Comparison of ENCODE assay signal across 22 cellular contexts in the genomic region with DNA sequence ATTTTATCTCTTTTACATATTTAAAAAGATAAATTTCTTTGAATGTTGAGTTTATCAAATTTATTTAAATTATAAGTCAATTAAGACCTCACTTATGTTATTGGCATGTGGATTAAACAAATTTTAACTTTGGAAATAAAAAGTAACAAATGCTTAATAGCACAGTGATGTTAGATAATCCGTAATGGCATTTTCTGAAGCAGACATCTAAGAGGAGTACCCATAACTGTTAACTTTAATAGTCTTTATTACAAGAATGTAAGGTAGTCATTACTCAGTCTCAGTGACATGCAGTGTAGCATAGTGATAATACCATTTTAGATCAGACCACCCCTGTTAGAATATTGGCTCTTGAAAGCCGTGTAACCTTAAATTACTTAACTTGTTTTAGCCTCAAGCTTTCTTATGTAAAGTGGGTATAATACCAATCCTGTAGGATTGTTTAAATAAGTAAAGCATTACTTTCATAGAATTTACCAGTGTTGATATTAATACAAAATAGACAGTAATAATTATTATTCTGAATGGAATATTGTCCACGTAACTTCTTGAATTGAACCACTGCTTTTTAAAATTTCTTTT. TPM values are rescaled to one million over a fixed set of nuclear protein-coding genes. Genes with fewer than 3 reads are reported as not detected.
DNase-seq lines count a peak whose midpoint lies in the region; ATAC-seq, FAIRE-seq and TF ChIP-seq lines count a peak whose summit lies in the region.
"Had no signal": no experiment of that assay in that cellular context is flagged by ENCODE, and none has a peak within 500 bp of the region (broad histone marks: within the 10 kb centered on the region; RNA-seq: fewer than 3 reads in every experiment).

No MANE protein-coding gene starts in this region.

- BruUV-seq in HCT116 (replicated peaks; lab: Mats Ljungman, UMichigan) = no TSS peak
- BruUV-seq in GM12878 (replicated peaks; lab: Mats Ljungman, UMichigan) = no TSS peak

- TF ChIP-seq CTCF in HCT116 (IDR thresholded peaks at IDR 0.05 in 2 of 3, conservative IDR thresholded peaks at IDR 0.05 in 1 of 3; ENCODE audit: borderline replicate concordance in 1 of 3, insufficient read depth in 1 of 3, low read depth in 2 of 3, low read length in 2 of 3) (no peak), GM12878 (IDR thresholded peaks at IDR 0.05 in 2 of 3, conservative IDR thresholded peaks at IDR 0.05 in 1 of 3; ENCODE audit: control insufficient read depth in 2 of 3, extremely low read depth in 1 of 3, insufficient read depth in 1 of 3, low read depth in 3 of 3, low read length in 3 of 3) (no peak), left lung (IDR thresholded peaks at IDR 0.05) (no peak)

- SMC1A ChIA-PET in GM12878 (lab: Charles Lee; ENCODE audit: uncharacterized antibody, unreplicated experiment) = interaction anchor here (0.8 to 4.4 kb wide), 16 partner anchors 63 to 228 kb away, joined by 3 to 54 read pairs (median 4); no protein-coding TSS in a partner anchor

- H3K27ac ChIP-seq in HCT116 (ENCODE audit: low read depth, low read length) = no peak overlapping the region
- no peak overlapping the region for H3K27ac ChIP-seq in GM12878 (ENCODE audit: control insufficient read depth, insufficient read depth)
- no peak overlapping the region for H3K27ac ChIP-seq in small intestine (ENCODE audit: low read depth in 1 of 2, low read length in 1 of 2)
- H3K27ac ChIP-seq in left lung = no peak overlapping the region
- H3K27ac ChIP-seq: BLaER1 treated with 17β-estradiol and CSF1 and Interleukin-3, amounts not matched to agents 10 nM and 100 nM; GM23248 had no signal

- peaks cover 15% of the 10 kb centered on the region for H3K27me3 Mint-ChIP-seq in activated CD4-positive, alpha-beta T cell treated with anti-CD3 and anti-CD28 coated beads, Interleukin-2, amount 10 ng/mL, durations not matched to agents 7 days and 5 days

- POLR2A ChIA-PET in HCT116 (lab: Charles Lee) = no interaction called here
- POLR2A ChIA-PET in GM12878 (lab: Charles Lee) = interaction anchor here (0.6 kb wide), 1 partner anchor 174 kb away, joined by 3 read pairs; no protein-coding TSS in a partner anchor
- POLR2A ChIA-PET in activated CD4-positive, alpha-beta T cell treated with anti-CD3 and anti-CD28 coated beads, Interleukin-2, amount 10 ng/mL, durations not matched to agents 7 days and 5 days (lab: Charles Lee) = no interaction called here

- H4K20me1 ChIP-seq in HCT116 (ENCODE audit: insufficient read depth) = no peaks in the 10 kb centered on the region; the same call in 1 of the 2 replicates
- no peaks in the 10 kb centered on the region for H4K20me1 ChIP-seq in GM12878 (ENCODE audit: control insufficient read depth, insufficient read depth)
- H4K20me1 ChIP-seq: BLaER1 treated with 17β-estradiol and CSF1 and Interleukin-3, amounts not matched to agents 10 nM and 100 nM had no signal

- H3K27me3 ChIP-seq in HCT116 (ENCODE audit: insufficient read depth, low read length) = no peaks in the 10 kb centered on the region
- peaks cover 0 to 4% of the 10 kb centered on the region in 2 experiments; a peak in 1 of 4 replicates for H3K27me3 ChIP-seq in GM12878 (replicated peaks in 1 of 2; ENCODE audit: control insufficient read depth in 2 of 2, insufficient read depth in 2 of 2, low read length in 1 of 2)
- H3K27me3 ChIP-seq in small intestine (ENCODE audit: control insufficient read depth in 2 of 2, insufficient read depth in 2 of 2, low read length in 2 of 2) = peaks cover 0 to 3% of the 10 kb centered on the region in 2 donors
- peaks cover 19 to 37% of the 10 kb centered on the region in 2 donors for H3K27me3 ChIP-seq in left lung
- H3K27me3 ChIP-seq: BLaER1 treated with 17β-estradiol and CSF1 and Interleukin-3, amounts not matched to agents 10 nM and 100 nM had no signal

- H3K79me2 ChIP-seq in HCT116 (ENCODE audit: insufficient read depth, low read length) (no peaks in the 10 kb centered on the region), GM12878 (ENCODE audit: control insufficient read depth, insufficient read depth, low read length) (no peaks in the 10 kb centered on the region)

- H3K4me3 ChIP-seq in HCT116 (replicated peaks in 1 of 2; ENCODE audit: low read depth in 1 of 2, low read length in 2 of 2) (no peak overlapping the region), GM12878 (no peak overlapping the region), small intestine (ENCODE audit: low read depth in 1 of 2, low read length in 2 of 2) (no peak overlapping the region), left lung (no peak overlapping the region)
- H3K4me3 ChIP-seq: BLaER1 treated with 17β-estradiol and CSF1 and Interleukin-3, amounts not matched to agents 10 nM and 100 nM; GM23248; MG63 had no signal

- intact Hi-C loops in HCT116 (cut with micrococcal nuclease) (loop anchor here (1.0 kb wide), 2 partner anchors 228 to 398 kb away; no protein-coding TSS in a partner anchor), GM12878 (cut with micrococcal nuclease; ENCODE audit: unreplicated experiment) (loop anchor here (1.0 to 5.0 kb wide), 4 partner anchors 73 to 228 kb away; no protein-coding TSS in a partner anchor), left lung (cut with DNase I) (no loop called here)

- H3K36me3 ChIP-seq in HCT116 (ENCODE audit: control insufficient read depth in 1 of 2, insufficient read depth in 2 of 2, low read length in 2 of 2) (no peaks in the 10 kb centered on the region), GM12878 (ENCODE audit: control insufficient read depth in 2 of 2, insufficient read depth in 2 of 2, low read length in 1 of 2) (no peaks in the 10 kb centered on the region), small intestine (ENCODE audit: control insufficient read depth in 2 of 2, insufficient read depth in 2 of 2, low read length in 2 of 2) (no peaks in the 10 kb centered on the region), left lung (no peaks in the 10 kb centered on the region)
- H3K36me3 ChIP-seq: BLaER1 treated with 17β-estradiol and CSF1 and Interleukin-3, amounts not matched to agents 10 nM and 100 nM; MG63 had no signal

- CTCF ChIA-PET in HCT116 (lab: Charles Lee) = interaction anchor here (1.1 kb wide), 1 partner anchor 229 kb away, joined by 3 read pairs; no protein-coding TSS in a partner anchor
- CTCF ChIA-PET in GM12878 (lab: Yijun Ruan, JAX) = interaction anchor here (0.6 to 3.5 kb wide), 6 partner anchors 72 to 228 kb away, joined by 3 to 38 read pairs (median 4); no protein-coding TSS in a partner anchor
- CTCF ChIA-PET in activated CD4-positive, alpha-beta T cell treated with anti-CD3 and anti-CD28 coated beads, Interleukin-2, amount 10 ng/mL, durations not matched to agents 7 days and 5 days (lab: Charles Lee) = no interaction called here

- in situ Hi-C loops in GM12878 (cut with MboI) = loop anchor here (5.0 kb wide), 1 partner anchor 228 kb away; no protein-coding TSS in a partner anchor

- H3K36me3 Mint-ChIP-seq in activated CD4-positive, alpha-beta T cell treated with anti-CD3 and anti-CD28 coated beads, Interleukin-2, amount 10 ng/mL, durations not matched to agents 7 days and 5 days (ENCODE audit: low read depth) = peaks cover 2% of the 10 kb centered on the region

- no peak overlapping the region for H3K4me2 ChIP-seq in HCT116 (ENCODE audit: low read length)
- H3K4me2 ChIP-seq in GM12878 (ENCODE audit: control insufficient read depth, insufficient read depth) = no peak overlapping the region
- H3K4me2 ChIP-seq: BLaER1 treated with 17β-estradiol and CSF1 and Interleukin-3, amounts not matched to agents 10 nM and 100 nM had no signal

- DNase-seq in HCT116 (ENCODE audit: low read depth, low spot score) (no peak), GM12878 (ENCODE audit: low read depth, low spot score) (no peak), frontal cortex (ENCODE audit: low spot score in 2 of 2) (no peak), small intestine (no peak), H4 (ENCODE audit: low spot score) (no peak), left lung (no peak), islet precursor cell (no peak)
- DNase-seq in activated CD4-positive, alpha-beta T cell treated with anti-CD3 and anti-CD28 coated beads, Interleukin-2, amount 10 ng/mL, durations not matched to agents 7 days and 5 days = no peak
- DNase-seq: CD4-positive, alpha-beta T cell; GM23248; H9; IMR-90; KG1; MG63; NCI-H1930; NCI-H2107; Right ventricle myocardium superior; RPMI8226 had no signal

- WGBS in GM12878 (ENCODE audit: insufficient coverage, insufficient replicate concordance, low lambda C conversion rate, missing lambda C conversion rate) = 40% methylated on average over 3 of the region's 3 CpGs
- WGBS in small intestine, 3 donors = 45 to 68% (median 56%) methylated on average over 3 of the region's 3 CpGs

- FAIRE-seq in GM12878 (lab: Jason Lieb, UNC) (peak; percentile 49), frontal cortex (lab: Jason Lieb, UNC) (peak; percentile 53), small intestine (lab: Jason Lieb, UNC) (peak; percentile 71)

- TF ChIP-seq POLR2A in HCT116 (IDR thresholded peaks at IDR 0.05; ENCODE audit: borderline replicate concordance, extremely low read depth, insufficient read depth, insufficient read length) = no peak
- no peak for TF ChIP-seq POLR2A in GM12878 (IDR thresholded peaks at IDR 0.05; ENCODE audit: low read depth, low read length)

- RAD21 ChIA-PET in HCT116 (lab: Charles Lee; ENCODE audit: low non-redundant PET in 1 of 2, low total read pairs in 2 of 2, uncharacterized antibody in 2 of 2, unreplicated experiment in 2 of 2) (no interaction called here), GM12878 (lab: Charles Lee; ENCODE audit: unreplicated experiment) (interaction anchor here (0.7 to 3.3 kb wide), 11 partner anchors 40 to 442 kb away, joined by 3 to 20 read pairs (median 4); no protein-coding TSS in a partner anchor)

- TF ChIP-seq EP300 in GM12878 (IDR thresholded peaks at IDR 0.05; ENCODE audit: borderline replicate concordance in 1 of 2, control insufficient read depth in 1 of 2, low read depth in 2 of 2, low read length in 2 of 2) = no peak

- ATAC-seq in HCT116 (no peak), GM12878 (no peak), left lung (no peak)

- no peak overlapping the region for H3K4me3 Mint-ChIP-seq in activated CD4-positive, alpha-beta T cell treated with anti-CD3 and anti-CD28 coated beads, Interleukin-2, amount 10 ng/mL, durations not matched to agents 7 days and 5 days
- H3K4me3 Mint-ChIP-seq: CD4-positive, alpha-beta T cell; H9 had no signal

- H3K27ac Mint-ChIP-seq in activated CD4-positive, alpha-beta T cell treated with anti-CD3 and anti-CD28 coated beads, Interleukin-2, amount 10 ng/mL, durations not matched to agents 7 days and 5 days = no peak overlapping the region
- H3K27ac Mint-ChIP-seq: CD4-positive, alpha-beta T cell; H9 had no signal

- H2AFZ ChIP-seq in HCT116 (ENCODE audit: low read depth, low read length, poor library complexity, severe bottlenecking) = peak overlapping the region; percentile 54
- no peak overlapping the region for H2AFZ ChIP-seq in GM12878 (ENCODE audit: control insufficient read depth, low read depth, low read length)
- H2AFZ ChIP-seq: GM23248 had no signal

- H3K9ac ChIP-seq in HCT116 (ENCODE audit: low read length) (no peak overlapping the region), GM12878 (ENCODE audit: control insufficient read depth, insufficient read depth, low read length) (no peak overlapping the region)
- H3K9ac ChIP-seq: BLaER1 treated with 17β-estradiol and CSF1 and Interleukin-3, amounts not matched to agents 10 nM and 100 nM; GM23248 had no signal

- TF ChIP-seq RAD21 in HCT116 (IDR thresholded peaks at IDR 0.05; ENCODE audit: low read depth) (no peak), GM12878 (IDR thresholded peaks at IDR 0.05; ENCODE audit: insufficient read depth, low read depth, low read length) (no peak)

- peaks cover 5% of the 10 kb centered on the region for H3K9me3 Mint-ChIP-seq in activated CD4-positive, alpha-beta T cell treated with anti-CD3 and anti-CD28 coated beads, Interleukin-2, amount 10 ng/mL, durations not matched to agents 7 days and 5 days
- H3K9me3 Mint-ChIP-seq: CD4-positive, alpha-beta T cell had no signal

- H3K9me2 ChIP-seq in HCT116 (ENCODE audit: insufficient read depth) = no peaks in the 10 kb centered on the region

- H3K4me1 ChIP-seq in HCT116 (ENCODE audit: control insufficient read depth in 1 of 2, insufficient read depth in 2 of 2, low read length in 2 of 2) (no peaks in the 10 kb centered on the region), GM12878 (ENCODE audit: control insufficient read depth, insufficient read depth, low read length) (no peaks in the 10 kb centered on the region), small intestine (ENCODE audit: control insufficient read depth in 2 of 2, insufficient read depth in 1 of 2, low read depth in 1 of 2, low read length in 1 of 2) (no peaks in the 10 kb centered on the region), left lung (peaks cover 0 to 12% of the 10 kb centered on the region in 2 donors)
- H3K4me1 ChIP-seq: BLaER1 treated with 17β-estradiol and CSF1 and Interleukin-3, amounts not matched to agents 10 nM and 100 nM had no signal

- H3K9me3 ChIP-seq in HCT116 (ENCODE audit: control insufficient read depth in 1 of 2, insufficient read depth in 1 of 2, low read depth in 1 of 2, low read length in 2 of 2) = no peaks in the 10 kb centered on the region
- no peaks in the 10 kb centered on the region; the same call in 2 of the 3 replicates for H3K9me3 ChIP-seq in GM12878 (replicated peaks; ENCODE audit: control insufficient read depth, insufficient read depth, low read length)
- no peaks in the 10 kb centered on the region for H3K9me3 ChIP-seq in small intestine (ENCODE audit: control insufficient read depth, low read depth)
- H3K9me3 ChIP-seq in left lung = no peaks in the 10 kb centered on the region
- H3K9me3 ChIP-seq: MG63 had no signal

- peaks cover 3% of the 10 kb centered on the region for H3K4me1 Mint-ChIP-seq in activated CD4-positive, alpha-beta T cell treated with anti-CD3 and anti-CD28 coated beads, Interleukin-2, amount 10 ng/mL, durations not matched to agents 7 days and 5 days

RNA-seq across cellular contexts. Expression of a gene that starts 4.3 kb away (rescaled TPM):
- total RNA-seq in HCT116 (2021; ENCODE audit: unreplicated experiment) = not detected
- not detected in 2 replicates for polyA plus RNA-seq in HCT116 (2012)
- 5.0 and 5.6 TPM in 2 replicates for total RNA-seq in GM12878 (2013; cell fraction: nucleolus; rRNA removed)
- total RNA-seq in GM12878 (2014; rRNA removed) = 0.16 and 0.40 TPM in 2 replicates
- 0.05 TPM in 1 of 2 replicates, not detected in the other for total RNA-seq in GM12878 (2014; rRNA removed; fragmentation: Illumina TruSeq; extraction: Trizol)
- total RNA-seq in GM12878 (2021) = 0.11 and 0.26 TPM in 2 replicates
- polyA plus RNA-seq in GM12878 (2011; ENCODE audit: low read depth) = 0.08 TPM
- 0.38 and 0.46 TPM in 2 replicates for polyA plus RNA-seq in GM12878 (2011; rRNA removed)
- polyA plus RNA-seq in GM12878 (2011; cell fraction: cytosol; rRNA removed) = 0.18 and 0.30 TPM in 2 replicates
- 0.10 and 0.16 TPM in 2 replicates for polyA plus RNA-seq in GM12878 (2011; cell fraction: nucleus; rRNA removed)
- 0.04 and 0.18 TPM in 2 replicates for polyA plus RNA-seq in GM12878 (2012)
- 0.15 and 0.57 TPM in 2 replicates for polyA plus RNA-seq in GM12878 (2014; fragmentation: Illumina TruSeq; extraction: Trizol)
- polyA plus RNA-seq in GM12878 (2014; fragmentation: Nextera tagmentation; extraction: Ambion mirVana) = under 1 TPM; 0.08 to 0.09 TPM
- polyA plus RNA-seq in GM12878 (2014; rRNA removed) = 0.03 and 0.06 TPM in 2 replicates
- under 1 TPM in 1 of 2 experiments, not detected in 1; 0.21 TPM for polyA plus RNA-seq in GM12878 (2016; fragmentation: Nextera tagmentation; extraction: Ambion mirVana)
- polyA minus RNA-seq in GM12878 (2011; rRNA and poly(A)+ RNA removed) = 0.10 and 0.44 TPM in 2 replicates
- polyA minus RNA-seq in GM12878 (2011; cell fraction: cytosol; rRNA and poly(A)+ RNA removed) = 1.5 TPM in 1 of 2 replicates, not detected in the other
- 0.12 and 0.29 TPM in 2 replicates for polyA minus RNA-seq in GM12878 (2011; cell fraction: nucleus; rRNA and poly(A)+ RNA removed)
- 17.1 TPM for total RNA-seq in frontal cortex
- 10 to 100 TPM in 2 of 3 donors, 1 to 10 TPM in 1; 7.0 to 19.7 (median 12.1) TPM for polyA plus RNA-seq in small intestine
- 0.06 TPM in 1 of 2 replicates, not detected in the other for total RNA-seq in H4 (2014; rRNA removed; shearing (Covaris generic))
- total RNA-seq in activated CD4-positive, alpha-beta T cell treated with anti-CD3 and anti-CD28 coated beads, Interleukin-2, amount 10 ng/mL, durations not matched to agents 7 days and 5 days = not detected
- total RNA-seq in left lung = not detected
- total RNA-seq: CD4-positive, alpha-beta T cell; Daoy; G401; GM23248; IMR-90; Right ventricle myocardium superior had no signal
- polyA plus RNA-seq: AG04450, GM23248, IMR-90 had no signal

Comparison
In these comparisons a context has a peak if more than half of its experiments do, and no peak if none do; other contexts are left out.
1. intact Hi-C loops: an anchor here in HCT116 (1.0 kb wide) and GM12878 (1.0 to 5.0 kb wide); none called in left lung.